ENCODE assay signal across 23 cellular contexts in genomic region chr1:170133663-170134062, GRCh38. TPM values are rescaled to one million over a fixed set of nuclear protein-coding genes. Genes with fewer than 3 reads are reported as not detected.
"Had no signal": no experiment of that assay in that cellular context is flagged by ENCODE, and none has a peak within 500 bp of the region (broad histone marks: within the 10 kb centered on the region; RNA-seq: fewer than 3 reads in every experiment).

No MANE protein-coding gene starts in this region.

- DNase-seq: effector memory CD4-positive, alpha-beta T cell; immature natural killer cell; left ventricle myocardium inferior; lower lobe of right lung; midbrain; psoas muscle; retina; right lobe of liver; spleen; stimulated activated CD4-positive, alpha-beta T cell treated with anti-CD3 and anti-CD28 coated beads, Interleukin-15, amount 100 ng/mL, for 24 hours; stimulated activated CD4-positive, alpha-beta T cell treated with anti-CD3 and anti-CD28 coated beads, Interleukin-1b, Interleukin-23, amount 100 ng/mL, for 48 hours; stimulated activated CD4-positive, alpha-beta T cell treated with anti-CD3 and anti-CD28 coated beads, Interleukin-4, amount 100 ng/mL, for 24 hours; testis; upper lobe of right lung had no signal

- H3K27me3 ChIP-seq: right lobe of liver, spleen, testis, tibial nerve, upper lobe of right lung had no signal

- ATAC-seq: esophagus mucosa; natural killer cell treated with Interleukin-12 subunit alpha and Interleukin-12 subunit beta and Interleukin-15 and Interleukin-18, amount 100 ng/mL, for 72 hours; psoas muscle; right lobe of liver; stimulated activated memory B cell treated with anti-CD40 and anti-IgM and Interleukin-4, amounts not matched to agents 10 μg/mL and 1 μg/mL and 100 μg/mL, for 72 hours; upper lobe of right lung had no signal

- H3K4me3 ChIP-seq: left ventricle myocardium inferior, lower lobe of right lung, psoas muscle, right lobe of liver, spleen, testis, tibial nerve, upper lobe of right lung had no signal

- H3K9me3 Mint-ChIP-seq: memory B cell; stimulated activated memory B cell treated with anti-CD40 and anti-IgM and Interleukin-4, amounts not matched to agents 10 μg/mL and 1 μg/mL and 100 μg/mL, for 72 hours; stimulated activated naive CD8-positive, alpha-beta T cell treated with anti-CD3 and anti-CD28 coated beads, Interleukin-15, Interleukin-2, amounts not matched to agents 100 ng/mL and 50 ng/mL, for 24 hours had no signal

- H3K27ac ChIP-seq: left ventricle myocardium inferior, lower lobe of right lung, psoas muscle, right lobe of liver, spleen, testis, tibial nerve, upper lobe of right lung had no signal

- H3K27ac Mint-ChIP-seq: immature natural killer cell; memory B cell; natural killer cell treated with Interleukin-12 subunit alpha and Interleukin-12 subunit beta and Interleukin-15 and Interleukin-18, amount 100 ng/mL, for 72 hours; stimulated activated memory B cell treated with anti-CD40 and anti-IgM and Interleukin-4, amounts not matched to agents 10 μg/mL and 1 μg/mL and 100 μg/mL, for 72 hours; stimulated activated naive CD8-positive, alpha-beta T cell treated with anti-CD3 and anti-CD28 coated beads, Interleukin-15, Interleukin-2, amounts not matched to agents 100 ng/mL and 50 ng/mL, for 24 hours had no signal

- H3K36me3 Mint-ChIP-seq: immature natural killer cell; memory B cell; natural killer cell treated with Interleukin-12 subunit alpha and Interleukin-12 subunit beta and Interleukin-15 and Interleukin-18, amount 100 ng/mL, for 72 hours; stimulated activated memory B cell treated with anti-CD40 and anti-IgM and Interleukin-4, amounts not matched to agents 10 μg/mL and 1 μg/mL and 100 μg/mL, for 72 hours had no signal

- H3K4me3 Mint-ChIP-seq: immature natural killer cell; memory B cell; natural killer cell treated with Interleukin-12 subunit alpha and Interleukin-12 subunit beta and Interleukin-15 and Interleukin-18, amount 100 ng/mL, for 72 hours; stimulated activated memory B cell treated with anti-CD40 and anti-IgM and Interleukin-4, amounts not matched to agents 10 μg/mL and 1 μg/mL and 100 μg/mL, for 72 hours; stimulated activated naive CD8-positive, alpha-beta T cell treated with anti-CD3 and anti-CD28 coated beads, Interleukin-15, Interleukin-2, amounts not matched to agents 100 ng/mL and 50 ng/mL, for 24 hours had no signal

- H3K4me1 Mint-ChIP-seq: immature natural killer cell; memory B cell; stimulated activated memory B cell treated with anti-CD40 and anti-IgM and Interleukin-4, amounts not matched to agents 10 μg/mL and 1 μg/mL and 100 μg/mL, for 72 hours had no signal

- H3K36me3 ChIP-seq: left ventricle myocardium inferior, lower lobe of right lung, right lobe of liver, spleen, tibial nerve, upper lobe of right lung had no signal

- H3K9me3 ChIP-seq: left ventricle myocardium inferior, lower lobe of right lung, psoas muscle, right lobe of liver, spleen, testis, tibial nerve, upper lobe of right lung had no signal

- H3K4me1 ChIP-seq: left ventricle myocardium inferior, lower lobe of right lung, psoas muscle, right lobe of liver, spleen, testis, upper lobe of right lung had no signal

RNA-seq across cellular contexts. Expression of gene NTMT2, which starts 12.1 kb away (rescaled TPM):
- total RNA-seq: esophagus mucosa; lower lobe of right lung; natural killer cell treated with Interleukin-12 subunit alpha and Interleukin-12 subunit beta and Interleukin-15 and Interleukin-18, amount 100 ng/mL, for 72 hours; omental fat pad; right lobe of liver; spleen; subcutaneous adipose tissue; tibial nerve; upper lobe of right lung had no signal
- polyA plus RNA-seq: immature natural killer cell, keratinocyte, psoas muscle, spleen had no signal
